In the genomic region with DNA sequence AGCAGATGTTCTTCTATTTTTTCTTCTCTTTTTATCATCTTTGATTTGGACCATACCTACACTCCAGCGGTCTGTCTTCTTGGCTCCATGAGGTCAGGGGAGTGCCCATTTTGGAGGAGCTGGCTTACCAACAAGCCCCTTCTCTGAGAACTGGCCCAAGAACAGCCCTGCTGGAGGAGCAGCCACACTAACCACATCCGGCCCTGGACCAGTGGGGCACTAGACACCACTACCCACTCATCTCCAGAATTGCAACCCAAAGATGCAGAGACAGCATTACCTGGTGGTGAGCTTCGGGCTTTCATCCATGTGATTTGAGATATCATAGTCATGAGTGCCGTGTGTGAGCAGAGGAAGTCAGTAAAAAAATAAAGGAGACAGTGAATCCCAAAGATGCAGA, we compare ENCODE assay signal across 21 cellular contexts.
"Had no signal": no experiment of that assay in that cellular context is flagged by ENCODE, and none has a peak within 500 bp of the region (broad histone marks: within the 10 kb centered on the region; RNA-seq: fewer than 3 reads in every experiment).

No MANE protein-coding gene starts in this region.

- H3K27ac Mint-ChIP-seq: IgD-negative memory B cell had no signal

- H3K9me3 ChIP-seq: Peyer's patch, SJCRH30 had no signal

- H3K4me2 ChIP-seq: PC-9 had no signal

- H3K4me3 ChIP-seq: K562, PC-9, Peyer's patch, SJCRH30 had no signal

- DNase-seq: NCI-H1048, NCI-H1105, NCI-H146, NCI-H1694 treated with DMSO at 0.1 percent for 48 hours, NCI-H1930, NCI-H2081, NCI-H2107, NCI-H2227 treated with DMSO at 0.1 percent for 48 hours, NCI-H524, NCI-H526 treated with DMSO at 0.1 percent for 48 hours, NCI-H748 treated with DMSO at 0.1 percent for 48 hours, OCI-M1, PC-9, Peyer's patch, SHP77 treated with DMSO at 0.1 percent for 48 hours, SJCRH30, T-helper 1 cell had no signal

- ATAC-seq: K562, Right ventricle myocardium inferior, SK-N-SH treated with all-trans-retinoic acid at 6 μM for 48 hours had no signal

- H3K4me3 Mint-ChIP-seq: IgD-negative memory B cell had no signal

- H3K27ac ChIP-seq: PC-9, Peyer's patch, SJCRH30 had no signal

- H3K4me1 Mint-ChIP-seq: IgD-negative memory B cell had no signal

- H2AFZ ChIP-seq: PC-9 had no signal

- H3K27me3 Mint-ChIP-seq: IgD-negative memory B cell had no signal

- H3K36me3 ChIP-seq: Peyer's patch, SJCRH30 had no signal

- H3K27me3 ChIP-seq: Peyer's patch had no signal

- H3K4me1 ChIP-seq: Peyer's patch, SJCRH30 had no signal
